21 cellular contexts compared by ENCODE assay signal in the genomic region with DNA sequence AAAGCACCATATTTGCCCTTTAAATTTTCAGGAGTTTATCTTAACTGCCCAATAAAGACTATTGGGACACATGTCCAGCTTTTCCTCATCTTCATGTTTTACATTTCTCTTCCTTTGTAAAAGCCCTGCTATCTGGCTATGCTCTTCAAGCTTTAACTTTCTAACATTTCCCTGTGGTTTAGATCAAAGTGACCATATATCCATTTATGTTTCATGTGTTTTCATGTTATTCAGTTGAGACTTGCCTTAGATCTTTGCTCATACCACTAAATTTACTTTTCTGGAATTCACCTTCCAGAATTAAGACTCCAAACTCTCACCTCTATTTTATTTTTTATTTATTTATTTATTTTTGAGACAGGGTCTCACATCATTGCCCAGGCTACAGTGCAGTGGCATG.
"Had no signal": no experiment of that assay in that cellular context is flagged by ENCODE, and none has a peak within 500 bp of the region (broad histone marks: within the 10 kb centered on the region; RNA-seq: fewer than 3 reads in every experiment).

No MANE protein-coding gene starts in this region.

- H3K9me3 Mint-ChIP-seq: activated T-cell treated with anti-CD3 and anti-CD28 coated beads, Interleukin-2, amount 50 U/mL, for 4 hours; activated T-helper 2 cell treated with anti-CD3 and anti-CD28 coated beads, Interferon-gamma antibody, Interleukin-2, Interleukin-4, amounts not matched to agents 10 μg/mL and 5 μg/mL and 100 μg/mL, durations not matched to agents 14 hours and 24 hours and 36 hours had no signal

- DNase-seq: activated CD4-positive, alpha-beta T cell treated with anti-CD3 and anti-CD28 coated beads, Interleukin-2, amount 50 U/mL, for 1 hour; activated CD8-positive, alpha-beta memory T cell treated with anti-CD3 and anti-CD28 coated beads for 24 hours; activated CD8-positive, alpha-beta memory T cell treated with anti-CD3 and anti-CD28 coated beads, Interleukin-2, amount 50 U/mL, for 48 hours; activated naive CD4-positive, alpha-beta T cell treated with Interleukin-2 at 50 U/mL for 16 hours; activated T-cell treated with anti-CD3 and anti-CD28 coated beads, Interleukin-2, amount 50 U/mL, for 4 hours; glutamatergic neuron; left ventricle myocardium inferior; nephron progenitor cell; right lobe of liver; stimulated activated CD4-positive, alpha-beta T cell treated with anti-CD3 and anti-CD28 coated beads, Interleukin-1b, Interleukin-23, amount 100 ng/mL, for 48 hours; transverse colon had no signal

- H3K27ac ChIP-seq: breast epithelium, coronary artery, esophagus muscularis mucosa, hepatocyte, left ventricle myocardium inferior, right lobe of liver, skin epidermis, transverse colon, VCaP had no signal

- H3K4me3 Mint-ChIP-seq: activated T-cell treated with anti-CD3 and anti-CD28 coated beads, Interleukin-2, amount 50 U/mL, for 4 hours; nephron progenitor cell had no signal

- H3K4me1 ChIP-seq: breast epithelium, left ventricle myocardium inferior, right lobe of liver, transverse colon had no signal

- H3K4me3 ChIP-seq: breast epithelium, coronary artery, esophagus muscularis mucosa, hepatocyte, left ventricle myocardium inferior, right lobe of liver, skin epidermis, transverse colon had no signal

- FAIRE-seq: frontal cortex, urothelium cell line had no signal

- ATAC-seq: activated CD4-positive, CD25-positive, alpha-beta regulatory T cell treated with anti-CD3 and anti-CD28 coated beads, Interleukin-2, amount 50 U/mL, for 24 hours; right lobe of liver had no signal

- H3K4me1 Mint-ChIP-seq: nephron progenitor cell had no signal

- H3K9me3 ChIP-seq: breast epithelium, esophagus muscularis mucosa, left ventricle myocardium inferior, right lobe of liver, transverse colon had no signal

- H3K27ac Mint-ChIP-seq: activated T-helper 2 cell treated with anti-CD3 and anti-CD28 coated beads, Interferon-gamma antibody, Interleukin-2, Interleukin-4, amounts not matched to agents 10 μg/mL and 5 μg/mL and 100 μg/mL, durations not matched to agents 14 hours and 24 hours and 36 hours had no signal

- H3K36me3 ChIP-seq: breast epithelium, esophagus muscularis mucosa, left ventricle myocardium inferior, right lobe of liver, transverse colon had no signal

- H3K27me3 ChIP-seq: esophagus muscularis mucosa, hepatocyte, transverse colon had no signal
